In genomic region chr1:107804746-107805145, GRCh38 we compare ENCODE assay signal across 18 cellular contexts.
DNase-seq lines count a peak whose midpoint lies in the region; ATAC-seq and TF ChIP-seq lines count a peak whose summit lies in the region.
"Had no signal": no experiment of that assay in that cellular context is flagged by ENCODE, and none has a peak within 500 bp of the region (broad histone marks: within the 10 kb centered on the region; RNA-seq: fewer than 3 reads in every experiment).

No MANE protein-coding gene starts in this region.

- H3K4me2 ChIP-seq in DOHH2 (ENCODE audit: low read length), result peak overlapping the region; percentile 71

- no peaks in the 10 kb centered on the region for H4K20me1 ChIP-seq in DOHH2 (ENCODE audit: control insufficient read depth, insufficient read depth, low read depth, low read length)

- peak overlapping the region in 3 of 4 donors; percentile 11 to 65 (median 61) for H3K4me3 Mint-ChIP-seq in CD4-positive, CD25-positive, alpha-beta regulatory T cell
- H3K4me3 Mint-ChIP-seq in endothelial cell (ENCODE audit: unreplicated experiment), result no peak overlapping the region

- TF ChIP-seq CTCF in DOHH2 (IDR thresholded peaks at IDR 0.05; ENCODE audit: low read depth, low read length, poor library complexity, severe bottlenecking) (no peak), endothelial cell (IDR thresholded peaks at IDR 0.05; ENCODE audit: unreplicated experiment) (no peak)

- H3K27me3 Mint-ChIP-seq in CD4-positive, CD25-positive, alpha-beta regulatory T cell, result no peaks in the 10 kb centered on the region
- peaks cover 12% of the 10 kb centered on the region for H3K27me3 Mint-ChIP-seq in endothelial cell (ENCODE audit: unreplicated experiment)

- H3K36me3 Mint-ChIP-seq in CD4-positive, CD25-positive, alpha-beta regulatory T cell, result no peaks in the 10 kb centered on the region
- H3K36me3 Mint-ChIP-seq in endothelial cell (ENCODE audit: low read depth, unreplicated experiment), result no peaks in the 10 kb centered on the region

- ATAC-seq in CD4-positive, CD25-positive, alpha-beta regulatory T cell (ENCODE audit: low read depth in 2 of 2), result no peak
- no peak for ATAC-seq in HG03442 (IDR thresholded peaks at IDR 0.05; ENCODE audit: unreplicated experiment)
- ATAC-seq: esophagus mucosa, PC-3 had no signal

- DNase-seq in CD4-positive, CD25-positive, alpha-beta regulatory T cell, result no peak
- no peak for DNase-seq in SK-N-MC (ENCODE audit: low read depth, low spot score)
- DNase-seq in endothelial cell (ENCODE audit: low spot score), result no peak
- DNase-seq in NCI-H1694 (lab: John Stamatoyannopoulos, UW), result no peak
- no peak for DNase-seq in germinal center (ENCODE audit: low spot score)
- no peak for DNase-seq in activated CD4-positive, CD25-positive, alpha-beta regulatory T cell (lab: John Stamatoyannopoulos, UW)
- DNase-seq: BE2C, head of caudate nucleus, islet precursor cell, NCI-H187 treated with DMSO at 0.1 percent for 48 hours, NCI-H510A treated with DMSO at 0.1 percent for 48 hours, PC-3, testis had no signal

- H3K9me3 Mint-ChIP-seq in CD4-positive, CD25-positive, alpha-beta regulatory T cell, result peaks cover 0 to 8% (median 2%) of the 10 kb centered on the region in 7 donors
- no peaks in the 10 kb centered on the region for H3K9me3 Mint-ChIP-seq in endothelial cell (ENCODE audit: unreplicated experiment)

- H3K27ac ChIP-seq in CD4-positive, CD25-positive, alpha-beta regulatory T cell (ENCODE audit: insufficient read depth, low read length, poor library complexity, severe bottlenecking), result peak overlapping the region; percentile 44
- H3K27ac ChIP-seq in DOHH2 (ENCODE audit: low read depth, low read length) (peak overlapping the region; percentile 69), SK-N-MC (no peak overlapping the region)
- H3K27ac ChIP-seq: coronary artery, testis, VCaP had no signal

- no peaks in the 10 kb centered on the region for H3K36me3 ChIP-seq in CD4-positive, CD25-positive, alpha-beta regulatory T cell (ENCODE audit: control insufficient read depth, insufficient read depth, low read length)
- no peaks in the 10 kb centered on the region for H3K36me3 ChIP-seq in DOHH2 (ENCODE audit: control insufficient read depth, low read length)
- no peaks in the 10 kb centered on the region for H3K36me3 ChIP-seq in SK-N-MC (ENCODE audit: insufficient read depth, low read length)
- H3K36me3 ChIP-seq: BE2C had no signal

- H3K9me3 ChIP-seq in CD4-positive, CD25-positive, alpha-beta regulatory T cell (ENCODE audit: control insufficient read depth in 2 of 2, low read length in 2 of 2), result no peaks in the 10 kb centered on the region
- H3K9me3 ChIP-seq in DOHH2 (ENCODE audit: control insufficient read depth, insufficient read depth, low read length), result peaks cover 13% of the 10 kb centered on the region; the same call in 1 of the 2 replicates
- 0 out of 2 replicates have a peak, but pooled peaks cover 5% of the 10 kb centered on the region for H3K9me3 ChIP-seq in SK-N-MC (ENCODE audit: low read depth, low read length)
- H3K9me3 ChIP-seq: BE2C, testis had no signal

- peak overlapping the region; percentile 27 to 85 (median 74) for H3K27ac Mint-ChIP-seq in CD4-positive, CD25-positive, alpha-beta regulatory T cell
- peak overlapping the region; percentile 79 for H3K27ac Mint-ChIP-seq in endothelial cell (ENCODE audit: unreplicated experiment)

- peaks cover 44 to 62% (median 52%) of the 10 kb centered on the region in 4 donors for H3K4me1 Mint-ChIP-seq in CD4-positive, CD25-positive, alpha-beta regulatory T cell
- peaks cover 46% of the 10 kb centered on the region for H3K4me1 Mint-ChIP-seq in endothelial cell (ENCODE audit: unreplicated experiment)

- H3K9ac ChIP-seq in SK-N-MC (ENCODE audit: insufficient read length), result no peak overlapping the region

- peaks cover 28% of the 10 kb centered on the region for H3K4me1 ChIP-seq in CD4-positive, CD25-positive, alpha-beta regulatory T cell (ENCODE audit: control insufficient read depth, insufficient read depth, low read length, poor library complexity, severe bottlenecking)
- H3K4me1 ChIP-seq in DOHH2 (ENCODE audit: control insufficient read depth, low read length), result peaks cover 54% of the 10 kb centered on the region
- H3K4me1 ChIP-seq: BE2C, testis had no signal

- no peaks in the 10 kb centered on the region for H3K9me2 ChIP-seq in DOHH2 (replicated peaks; ENCODE audit: control insufficient read depth, low read length)

- H3F3A ChIP-seq in DOHH2 (ENCODE audit: control insufficient read depth, insufficient read depth), result no peaks in the 10 kb centered on the region; the same call in 1 of the 2 replicates

- H3K79me2 ChIP-seq in DOHH2 (ENCODE audit: control insufficient read depth, low read length), result no peaks in the 10 kb centered on the region

- H3K4me3 ChIP-seq in CD4-positive, CD25-positive, alpha-beta regulatory T cell (ENCODE audit: low read depth, low read length), result peak overlapping the region; percentile 64
- peak overlapping the region; percentile 51 for H3K4me3 ChIP-seq in DOHH2 (ENCODE audit: low read length)
- H3K4me3 ChIP-seq in SK-N-MC, result peak overlapping the region; percentile 33; the same call in 1 of the 2 replicates
- H3K4me3 ChIP-seq: coronary artery, testis had no signal

- H3K27me3 ChIP-seq in CD4-positive, CD25-positive, alpha-beta regulatory T cell (ENCODE audit: control insufficient read depth, insufficient read depth, low read length), result no peaks in the 10 kb centered on the region
- H3K27me3 ChIP-seq in DOHH2 (ENCODE audit: control insufficient read depth, low read length), result no peaks in the 10 kb centered on the region
- H3K27me3 ChIP-seq: testis had no signal
